ENCODE assay signal across 1 cellular context in the genomic region with DNA sequence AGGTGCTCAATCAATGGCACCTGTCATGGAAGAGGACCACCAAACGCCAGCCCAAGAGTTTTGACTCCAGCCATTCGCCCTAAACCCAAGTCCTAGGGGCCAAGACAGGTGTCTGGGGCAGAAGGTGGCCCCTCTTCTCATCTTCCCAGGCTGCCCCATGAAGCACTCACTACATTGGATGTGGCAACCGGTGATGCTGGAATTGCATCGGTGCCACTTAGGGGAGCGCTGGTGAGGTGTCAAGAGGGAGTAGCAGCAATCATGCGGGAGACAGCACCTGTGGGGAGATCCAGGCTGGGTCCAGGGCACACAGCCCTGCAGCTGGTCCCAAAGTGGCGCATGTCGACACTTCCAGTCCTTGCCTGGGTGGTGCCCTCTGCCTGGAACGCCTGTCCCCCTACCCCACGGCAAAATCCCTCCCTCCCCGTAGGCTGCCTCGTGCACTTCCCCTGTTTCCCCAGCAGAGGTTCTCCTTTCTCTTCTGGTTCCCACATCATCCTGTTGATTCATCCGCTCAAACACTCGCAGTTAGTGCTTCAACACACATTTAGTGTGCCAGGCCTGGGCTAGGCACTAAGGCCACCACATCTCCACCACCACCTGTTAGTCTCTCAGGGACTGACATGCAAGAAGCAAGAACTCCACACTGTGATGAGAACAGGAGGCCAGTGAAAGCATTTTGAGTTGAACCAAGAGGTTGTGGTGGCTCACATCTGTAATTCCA.
TF ChIP-seq lines count a peak whose summit lies in the region.

No MANE protein-coding gene starts in this region.

TF ChIP-seq in endothelial cell of umbilical vein, 7 proteins besides CTCF, POLR2A, EP300 and RAD21 (continued from another document):
- no peak for TF ChIP-seq MYC (IDR thresholded peaks at IDR 0.05; ENCODE audit: low read depth, low read length)
TF ChIP-seq in endothelial cell of umbilical vein: peak in this region for 1.
